ENCODE assay signal across 20 cellular contexts in the genomic region with DNA sequence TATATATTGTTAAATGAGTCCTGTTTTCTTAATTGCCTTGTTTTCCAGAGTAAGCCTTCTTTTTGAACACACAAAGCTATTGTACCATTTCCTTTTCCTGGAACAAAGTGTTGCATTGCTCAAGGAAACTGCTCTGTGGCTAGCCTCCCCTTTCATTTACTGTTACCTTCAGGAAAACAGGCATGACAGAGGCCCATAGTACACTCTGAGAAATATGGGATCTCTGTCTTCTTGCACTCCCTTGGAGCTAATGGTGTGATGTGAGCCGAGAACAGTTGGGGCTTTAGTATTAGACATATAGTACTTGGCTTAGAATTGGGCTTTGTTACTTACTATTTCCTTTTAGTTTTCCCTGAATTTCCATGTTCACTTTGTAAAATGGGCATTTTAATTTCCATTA.
"Had no signal": no experiment of that assay in that cellular context is flagged by ENCODE, and none has a peak within 500 bp of the region (broad histone marks: within the 10 kb centered on the region; RNA-seq: fewer than 3 reads in every experiment).

No MANE protein-coding gene starts in this region.

- H3K9me3 Mint-ChIP-seq: activated CD8-positive, alpha-beta T cell treated with anti-CD3 and anti-CD28 coated beads for 36 hours; activated T-cell treated with anti-CD3 and anti-CD28 coated beads, Interleukin-2, amount 50 U/mL, for 4 hours; central memory CD8-positive, alpha-beta T cell; naive thymus-derived CD4-positive, alpha-beta T cell; stimulated activated naive CD8-positive, alpha-beta T cell treated with anti-CD3 and anti-CD28 coated beads, Interleukin-15, amount 100 ng/mL, for 72 hours had no signal

- H3K9me3 ChIP-seq: body of pancreas, right lobe of liver, testis had no signal

- ATAC-seq: activated CD4-positive, alpha-beta T cell treated with anti-CD3 and anti-CD28 coated beads for 36 hours; activated CD8-positive, alpha-beta T cell treated with anti-CD3 and anti-CD28 coated beads for 36 hours; activated T-cell treated with anti-CD3 and anti-CD28 coated beads, Interleukin-2, amount 50 U/mL, for 4 hours; body of pancreas; left lobe of liver; naive thymus-derived CD4-positive, alpha-beta T cell; stimulated activated naive CD8-positive, alpha-beta T cell treated with anti-CD3 and anti-CD28 coated beads, Interleukin-15, amount 100 ng/mL, for 72 hours; T-helper 17 cell had no signal

- H3K27me3 Mint-ChIP-seq: activated CD4-positive, alpha-beta T cell treated with anti-CD3 and anti-CD28 coated beads for 36 hours; activated CD8-positive, alpha-beta T cell treated with anti-CD3 and anti-CD28 coated beads for 36 hours; central memory CD8-positive, alpha-beta T cell; naive thymus-derived CD4-positive, alpha-beta T cell; progenitor cell of endocrine pancreas; stimulated activated naive CD8-positive, alpha-beta T cell treated with anti-CD3 and anti-CD28 coated beads, Interleukin-15, amount 100 ng/mL, for 72 hours; T-helper 17 cell had no signal

- H3K4me3 ChIP-seq: body of pancreas, right lobe of liver, testis had no signal

- DNase-seq: activated CD4-positive, alpha-beta T cell treated with anti-CD3 and anti-CD28 coated beads for 36 hours; activated CD8-positive, alpha-beta T cell treated with anti-CD3 and anti-CD28 coated beads for 36 hours; activated effector memory CD4-positive, alpha-beta T cell treated with Interleukin-2 at 50 U/mL for 16 hours; activated naive CD4-positive, alpha-beta T cell treated with anti-CD3 and anti-CD28 coated beads, Interleukin-2, amount 50 U/mL, for 16 hours; activated T-cell treated with anti-CD3 and anti-CD28 coated beads, Interleukin-2, amount 50 U/mL, for 4 hours; body of pancreas; cortex of kidney; effector memory CD4-positive, alpha-beta T cell; hippocampal formation; naive thymus-derived CD4-positive, alpha-beta T cell; nucleus accumbens; right lobe of liver; stimulated activated CD4-positive, alpha-beta T cell treated with anti-CD3 and anti-CD28 coated beads, Interleukin-1b, Interleukin-23, amount 100 ng/mL, for 48 hours; stimulated activated naive CD8-positive, alpha-beta T cell treated with anti-CD3 and anti-CD28 coated beads, Interleukin-15, amount 100 ng/mL, for 72 hours; T-helper 17 cell; testis had no signal

- H3K27ac Mint-ChIP-seq: activated CD4-positive, alpha-beta T cell treated with anti-CD3 and anti-CD28 coated beads for 36 hours; activated CD8-positive, alpha-beta T cell treated with anti-CD3 and anti-CD28 coated beads for 36 hours; naive thymus-derived CD4-positive, alpha-beta T cell; stimulated activated naive CD8-positive, alpha-beta T cell treated with anti-CD3 and anti-CD28 coated beads, Interleukin-15, amount 100 ng/mL, for 72 hours; T-helper 17 cell had no signal

- H3K27ac ChIP-seq: epithelial cell of prostate had no signal

- H3K4me3 Mint-ChIP-seq: activated CD4-positive, alpha-beta T cell treated with anti-CD3 and anti-CD28 coated beads for 36 hours; activated CD8-positive, alpha-beta T cell treated with anti-CD3 and anti-CD28 coated beads for 36 hours; activated T-cell treated with anti-CD3 and anti-CD28 coated beads, Interleukin-2, amount 50 U/mL, for 4 hours; central memory CD8-positive, alpha-beta T cell; naive thymus-derived CD4-positive, alpha-beta T cell; stimulated activated naive CD8-positive, alpha-beta T cell treated with anti-CD3 and anti-CD28 coated beads, Interleukin-15, amount 100 ng/mL, for 72 hours; T-helper 17 cell had no signal

- H3K4me1 Mint-ChIP-seq: activated CD4-positive, alpha-beta T cell treated with anti-CD3 and anti-CD28 coated beads for 36 hours; central memory CD8-positive, alpha-beta T cell; stimulated activated naive CD8-positive, alpha-beta T cell treated with anti-CD3 and anti-CD28 coated beads, Interleukin-15, amount 100 ng/mL, for 72 hours; T-helper 17 cell had no signal

- H3K27me3 ChIP-seq: body of pancreas, right lobe of liver, testis had no signal
